ENCODE assay signal across 20 cellular contexts in the genomic region with DNA sequence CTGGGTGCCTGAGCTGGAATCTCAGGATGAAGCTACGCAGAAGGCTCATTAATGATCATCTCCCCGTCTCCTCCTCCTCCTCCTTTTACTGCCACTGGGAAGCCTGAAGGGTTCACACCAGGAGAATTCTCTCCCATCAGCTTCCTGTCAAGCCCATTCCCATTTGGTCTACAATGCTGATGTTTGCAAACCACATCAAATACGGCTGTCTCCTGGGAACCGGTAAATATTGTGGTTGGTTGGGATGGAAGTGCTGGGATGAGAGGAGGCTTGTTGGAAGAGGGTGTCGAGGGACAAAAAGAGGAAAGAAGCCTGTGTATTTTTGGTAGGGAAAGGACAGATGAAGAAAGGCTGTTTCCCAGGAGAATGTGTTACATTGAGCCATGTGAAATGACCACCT. TPM values are rescaled to one million over a fixed set of nuclear protein-coding genes. Genes with fewer than 3 reads are reported as not detected.
DNase-seq lines count a peak whose midpoint lies in the region; ATAC-seq and TF ChIP-seq lines count a peak whose summit lies in the region.
"Had no signal": no experiment of that assay in that cellular context is flagged by ENCODE, and none has a peak within 500 bp of the region (broad histone marks: within the 10 kb centered on the region; RNA-seq: fewer than 3 reads in every experiment).

No MANE protein-coding gene starts in this region.

- H3K4me1 Mint-ChIP-seq in HFFc6 (ENCODE audit: low read depth) = peaks cover 15% of the 10 kb centered on the region
- H3K4me1 Mint-ChIP-seq: IgD-negative memory B cell had no signal

- H3K27me3 Mint-ChIP-seq in HFFc6 (ENCODE audit: insufficient read depth) = peaks cover 2% of the 10 kb centered on the region; the same call in 1 of the 2 replicates
- H3K27me3 Mint-ChIP-seq: IgD-negative memory B cell had no signal

- H3K9me3 Mint-ChIP-seq in HFFc6 = no peaks in the 10 kb centered on the region

- no peak overlapping the region for H3K4me3 Mint-ChIP-seq in HFFc6
- H3K4me3 Mint-ChIP-seq: H9, IgD-negative memory B cell had no signal

- TF ChIP-seq CTCF in HFFc6 (IDR thresholded peaks at IDR 0.05) = no peak

- H3K27ac Mint-ChIP-seq in HFFc6 = no peak overlapping the region
- H3K27ac Mint-ChIP-seq: H9, IgD-negative memory B cell had no signal

- H3K36me3 Mint-ChIP-seq in HFFc6 (ENCODE audit: low read depth) = no peaks in the 10 kb centered on the region
- H3K36me3 Mint-ChIP-seq: IgD-negative memory B cell had no signal

- peak; percentile 55 for DNase-seq in NCI-H748 (lab: John Stamatoyannopoulos, UW; ENCODE audit: unreplicated experiment)
- no peak for DNase-seq in NCI-H748 treated with DMSO at 0.1 percent for 48 hours (lab: John Stamatoyannopoulos, UW)
- DNase-seq in COLO668 (lab: John Stamatoyannopoulos, UW; ENCODE audit: unreplicated experiment) = peak; percentile 19
- DNase-seq in RPMI7951 (ENCODE audit: low read depth) = peak; percentile 73
- DNase-seq in left kidney (ENCODE audit: low read depth, low spot score) = peak; percentile 23
- no peak for DNase-seq in HFFc6
- DNase-seq in activated T-cell treated with anti-CD3 and anti-CD28 coated beads, Interleukin-2, amount 50 U/mL, for 1 hour = no peak
- DNase-seq: AML-193, DND-41, H9, Karpas-422, MG63, NCI-H1048, NCI-H1436, NCI-H1930, NCI-H446, NCI-H69, SJCRH30 had no signal

- ATAC-seq in GM18511 (IDR thresholded peaks at IDR 0.05; ENCODE audit: unreplicated experiment) = no peak

RNA-seq across cellular contexts. Expression of a gene that starts 13.2 kb away (rescaled TPM):
- total RNA-seq in RPMI7951 (2014; rRNA removed; shearing (Covaris generic)) = 12.6 and 16.8 TPM in 2 replicates
- 10 to 100 TPM; 15.1 to 27.7 (median 23.9) TPM for total RNA-seq in HFFc6 (2021; fragmentation: NEBNext Ultra II Directional; extraction: Animal tissue kit (Norgen Biotek cat#: 25700))
- total RNA-seq: SJCRH30 had no signal

Comparison
In these comparisons a context has a peak if more than half of its experiments do, and no peak if none do; other contexts are left out.
1. DNase-seq: peak in NCI-H748 (single experiment), COLO668 (single experiment), RPMI7951 (single experiment) and left kidney (single experiment); none in NCI-H748 treated with DMSO at 0.1 percent for 48 hours (single experiment), HFFc6 (single experiment) and activated T-cell treated with anti-CD3 and anti-CD28 coated beads, Interleukin-2, amount 50 U/mL, for 1 hour (single experiment).